In genomic region chr17:17426184-17426583, GRCh38 we compare ENCODE assay signal across 1 cellular context.
TF ChIP-seq lines count a peak whose summit lies in the region.

No MANE protein-coding gene starts in this region.

TF ChIP-seq in HepG2, 621 proteins besides CTCF, POLR2A, EP300 and RAD21:
- TF ChIP-seq, protein P1, sequence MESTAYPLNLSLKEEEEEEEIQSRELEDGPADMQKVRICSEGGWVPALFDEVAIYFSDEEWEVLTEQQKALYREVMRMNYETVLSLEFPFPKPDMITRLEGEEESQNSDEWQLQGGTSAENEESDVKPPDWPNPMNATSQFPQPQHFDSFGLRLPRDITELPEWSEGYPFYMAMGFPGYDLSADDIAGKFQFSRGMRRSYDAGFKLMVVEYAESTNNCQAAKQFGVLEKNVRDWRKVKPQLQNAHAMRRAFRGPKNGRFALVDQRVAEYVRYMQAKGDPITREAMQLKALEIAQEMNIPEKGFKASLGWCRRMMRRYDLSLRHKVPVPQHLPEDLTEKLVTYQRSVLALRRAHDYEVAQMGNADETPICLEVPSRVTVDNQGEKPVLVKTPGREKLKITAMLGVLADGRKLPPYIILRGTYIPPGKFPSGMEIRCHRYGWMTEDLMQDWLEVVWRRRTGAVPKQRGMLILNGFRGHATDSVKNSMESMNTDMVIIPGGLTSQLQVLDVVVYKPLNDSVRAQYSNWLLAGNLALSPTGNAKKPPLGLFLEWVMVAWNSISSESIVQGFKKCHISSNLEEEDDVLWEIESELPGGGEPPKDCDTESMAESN (CRISPR knock-in tag; conservative IDR thresholded peaks at IDR 0.05) = no peak
- TF ChIP-seq MAFK (conservative IDR thresholded peaks at IDR 0.05 in 1 of 2, IDR thresholded peaks at IDR 0.05 in 1 of 2; ENCODE audit: low read length in 2 of 2) = 0 out of 4 replicates have a peak, but pooled peaks of 1 of the 2 experiments have one; percentile 13
- TF ChIP-seq MAFF (IDR thresholded peaks at IDR 0.05; ENCODE audit: low read depth, low read length) = 0 out of 2 replicates have a peak, but pooled peaks have one; percentile 11
TF ChIP-seq in HepG2: peak in this region for 2.
